In the genomic region with DNA sequence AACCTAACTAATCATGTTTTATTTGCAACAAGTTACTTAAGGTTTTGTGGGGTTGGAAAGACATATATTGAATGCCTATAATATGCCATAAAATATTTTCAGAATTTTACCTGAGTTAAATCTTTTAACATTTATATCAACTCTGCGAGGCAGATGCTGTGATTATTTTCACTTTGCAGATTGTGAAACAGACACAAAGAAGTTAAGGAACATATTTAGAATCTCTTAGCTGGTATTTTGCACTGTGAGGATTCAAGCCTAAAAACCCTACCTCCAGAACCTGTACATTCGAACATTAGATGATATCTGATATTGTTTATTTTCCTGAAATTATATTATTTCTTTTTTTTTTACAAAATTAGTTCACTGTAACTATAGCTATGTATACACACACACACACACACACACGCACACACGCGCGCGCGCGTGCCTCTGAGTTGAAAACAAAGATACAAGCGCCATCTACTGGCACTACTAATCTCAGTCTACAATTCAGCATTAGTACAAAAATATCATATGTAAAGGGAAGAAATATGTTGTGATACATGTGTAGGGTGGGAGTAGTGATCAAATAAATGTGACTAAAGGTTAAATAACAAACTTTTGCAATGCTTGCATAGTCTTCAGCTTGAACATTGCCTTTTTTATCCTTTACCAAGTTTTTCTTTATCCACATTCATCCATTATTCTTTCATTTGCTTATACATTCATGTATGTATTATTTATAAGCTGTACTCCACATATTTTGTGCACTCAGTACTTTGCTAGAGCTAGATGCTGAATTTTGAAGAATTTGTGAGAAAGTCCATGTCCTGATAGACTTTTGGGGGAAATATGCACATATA, we compare ENCODE assay signal across 9 cellular contexts.
DNase-seq lines count a peak whose midpoint lies in the region; ATAC-seq, FAIRE-seq and TF ChIP-seq lines count a peak whose summit lies in the region.
"Had no signal": no experiment of that assay in that cellular context is flagged by ENCODE, and none has a peak within 500 bp of the region (broad histone marks: within the 10 kb centered on the region; RNA-seq: fewer than 3 reads in every experiment).

No MANE protein-coding gene starts in this region.

- H3K27me3 ChIP-seq in BE2C: no peaks in the 10 kb centered on the region

- no peaks in the 10 kb centered on the region for H3K4me1 ChIP-seq in BE2C

- H3K36me3 Mint-ChIP-seq in activated CD4-positive, alpha-beta memory T cell treated with anti-CD3 and anti-CD28 coated beads, Interleukin-2, amount 10 ng/mL, durations not matched to agents 7 days and 5 days (ENCODE audit: low read depth): no peaks in the 10 kb centered on the region
- H3K36me3 Mint-ChIP-seq in mesothelial cell of epicardium: no peaks in the 10 kb centered on the region
- H3K36me3 Mint-ChIP-seq: IgD-negative memory B cell had no signal

- DNase-seq in BE2C (peak; percentile 80), GM19239 (ENCODE audit: insufficient read length, low spot score) (no peak), NCI-H748 (lab: John Stamatoyannopoulos, UW; ENCODE audit: unreplicated experiment) (peak; percentile 78), mesothelial cell of epicardium (ENCODE audit: low spot score in 2 of 2, unreplicated experiment in 2 of 2) (peak; percentile 40 to 59)
- peak; percentile 59 for DNase-seq in activated CD4-positive, alpha-beta memory T cell treated with anti-CD3 and anti-CD28 coated beads, Interleukin-2, amount 10 ng/mL, durations not matched to agents 7 days and 5 days
- DNase-seq in effector CD4-positive, alpha-beta T cell: peak; percentile 41
- DNase-seq in stimulated activated CD8-positive, alpha-beta memory T cell treated with anti-CD3 and anti-CD28 coated beads, Interleukin-2, amount 100 ng/mL, for 48 hours (ENCODE audit: low read depth in 2 of 2): peak; percentile 29 to 36

- peak; percentile 88 for ATAC-seq in HG03439 (IDR thresholded peaks at IDR 0.05; ENCODE audit: unreplicated experiment)

- H3K36me3 ChIP-seq in BE2C: no peaks in the 10 kb centered on the region

- H3K9me3 Mint-ChIP-seq in activated CD4-positive, alpha-beta memory T cell treated with anti-CD3 and anti-CD28 coated beads, Interleukin-2, amount 10 ng/mL, durations not matched to agents 7 days and 5 days: no peaks in the 10 kb centered on the region
- peaks cover 5% of the 10 kb centered on the region for H3K9me3 Mint-ChIP-seq in mesothelial cell of epicardium
- H3K9me3 Mint-ChIP-seq: IgD-negative memory B cell had no signal

- H3K27me3 Mint-ChIP-seq in activated CD4-positive, alpha-beta memory T cell treated with anti-CD3 and anti-CD28 coated beads, Interleukin-2, amount 10 ng/mL, durations not matched to agents 7 days and 5 days: peaks cover 4% of the 10 kb centered on the region
- no peaks in the 10 kb centered on the region for H3K27me3 Mint-ChIP-seq in mesothelial cell of epicardium (ENCODE audit: low read depth)

- peak; percentile 47 for FAIRE-seq in GM19239 (lab: Jason Lieb, UNC)

- H3K9me3 ChIP-seq in BE2C: no peaks in the 10 kb centered on the region; the same call in 1 of the 2 replicates

- peak overlapping the region; percentile 29 for H3K4me3 ChIP-seq in BE2C (ENCODE audit: low read depth, low read length)

- no peak overlapping the region for H3K4me3 Mint-ChIP-seq in activated CD4-positive, alpha-beta memory T cell treated with anti-CD3 and anti-CD28 coated beads, Interleukin-2, amount 10 ng/mL, durations not matched to agents 7 days and 5 days
- peak overlapping the region; percentile 43 for H3K4me3 Mint-ChIP-seq in mesothelial cell of epicardium

- CTCF ChIA-PET in activated CD4-positive, alpha-beta memory T cell treated with anti-CD3 and anti-CD28 coated beads, Interleukin-2, amount 10 ng/mL, durations not matched to agents 7 days and 5 days (lab: Charles Lee): interaction anchor here (0.7 to 1.7 kb wide), 8 partner anchors 9 to 1129 kb away, joined by 3 to 8 read pairs (median 4); no protein-coding TSS in a partner anchor

- POLR2A ChIA-PET in activated CD4-positive, alpha-beta memory T cell treated with anti-CD3 and anti-CD28 coated beads, Interleukin-2, amount 10 ng/mL, durations not matched to agents 7 days and 5 days (lab: Charles Lee): interaction anchor here (1.2 kb wide), 1 partner anchor 21 kb away, joined by 3 read pairs; no protein-coding TSS in a partner anchor

- peaks cover 4% of the 10 kb centered on the region for H3K4me1 Mint-ChIP-seq in activated CD4-positive, alpha-beta memory T cell treated with anti-CD3 and anti-CD28 coated beads, Interleukin-2, amount 10 ng/mL, durations not matched to agents 7 days and 5 days
- peaks cover 3% of the 10 kb centered on the region for H3K4me1 Mint-ChIP-seq in mesothelial cell of epicardium

- no peak overlapping the region for H3K27ac Mint-ChIP-seq in activated CD4-positive, alpha-beta memory T cell treated with anti-CD3 and anti-CD28 coated beads, Interleukin-2, amount 10 ng/mL, durations not matched to agents 7 days and 5 days
- H3K27ac Mint-ChIP-seq in mesothelial cell of epicardium: no peak overlapping the region
- H3K27ac Mint-ChIP-seq: IgD-negative memory B cell had no signal

- TF ChIP-seq CTCF in BE2C (IDR thresholded peaks at IDR 0.05; ENCODE audit: low read depth, low read length): peak; percentile 81
- TF ChIP-seq CTCF in mesothelial cell of epicardium (IDR thresholded peaks at IDR 0.05; ENCODE audit: unreplicated experiment): peak; percentile 45
